ENCODE assay signal across 13 cellular contexts in genomic region chrX:17613979-17614572, GRCh38.
DNase-seq lines count a peak whose midpoint lies in the region; ATAC-seq and TF ChIP-seq lines count a peak whose summit lies in the region.
"Had no signal": no experiment of that assay in that cellular context is flagged by ENCODE, and none has a peak within 500 bp of the region (broad histone marks: within the 10 kb centered on the region; RNA-seq: fewer than 3 reads in every experiment).

No MANE protein-coding gene starts in this region.

- H3K36me3 Mint-ChIP-seq in nephron (ENCODE audit: low read depth), result no peaks in the 10 kb centered on the region

- H3K4me3 Mint-ChIP-seq in nephron, result no peak overlapping the region

- peaks cover 84% of the 10 kb centered on the region for H3K4me1 Mint-ChIP-seq in nephron

- H3K27me3 Mint-ChIP-seq in nephron (ENCODE audit: low read depth), result peaks cover 5% of the 10 kb centered on the region

- ATAC-seq in HG03066 (IDR thresholded peaks at IDR 0.05; ENCODE audit: low read depth, unreplicated experiment) (peak; percentile 75), GM21528 (IDR thresholded peaks at IDR 0.05; ENCODE audit: low FRiP score, unreplicated experiment) (no peak), HG03565 (IDR thresholded peaks at IDR 0.05; ENCODE audit: unreplicated experiment) (no peak)

- DNase-seq in NCI-H2171 treated with DMSO at 0.1 percent for 48 hours (lab: John Stamatoyannopoulos, UW), result peak; percentile 1
- DNase-seq in NCI-H2171 (lab: John Stamatoyannopoulos, UW), result no peak
- peak; percentile 13 for DNase-seq in SK-MEL-5 (ENCODE audit: low read depth, low spot score)
- DNase-seq in ecto neural progenitor cell (ENCODE audit: low spot score), result no peak
- DNase-seq: ACHN; activated CD8-positive, alpha-beta memory T cell treated with anti-CD3 and anti-CD28 coated beads, Interleukin-2, amount 50 U/mL, for 4 hours; effector memory CD4-positive, alpha-beta T cell; left ventricle myocardium inferior; transverse colon had no signal

- no peaks in the 10 kb centered on the region for H3K9me3 Mint-ChIP-seq in nephron

- peak overlapping the region; percentile 0 to 66 (median 29) for H3K27ac Mint-ChIP-seq in nephron

- in situ Hi-C loops in SK-MEL-5 (cut with HindIII; ENCODE audit: low pct_unique_long_range_greater_than_20kb, low sequenced_read_pairs), result no loop called here

- no peak for TF ChIP-seq CTCF in nephron (IDR thresholded peaks at IDR 0.05; ENCODE audit: unreplicated experiment in 3 of 3)

Comparison
In these comparisons a context has a peak if more than half of its experiments do, and no peak if none do; other contexts are left out.
1. DNase-seq: peak in NCI-H2171 treated with DMSO at 0.1 percent for 48 hours (single experiment) and SK-MEL-5 (single experiment); none in NCI-H2171 (single experiment) and ecto neural progenitor cell (single experiment).